Comparison of ENCODE assay signal across 14 cellular contexts in the genomic region with DNA sequence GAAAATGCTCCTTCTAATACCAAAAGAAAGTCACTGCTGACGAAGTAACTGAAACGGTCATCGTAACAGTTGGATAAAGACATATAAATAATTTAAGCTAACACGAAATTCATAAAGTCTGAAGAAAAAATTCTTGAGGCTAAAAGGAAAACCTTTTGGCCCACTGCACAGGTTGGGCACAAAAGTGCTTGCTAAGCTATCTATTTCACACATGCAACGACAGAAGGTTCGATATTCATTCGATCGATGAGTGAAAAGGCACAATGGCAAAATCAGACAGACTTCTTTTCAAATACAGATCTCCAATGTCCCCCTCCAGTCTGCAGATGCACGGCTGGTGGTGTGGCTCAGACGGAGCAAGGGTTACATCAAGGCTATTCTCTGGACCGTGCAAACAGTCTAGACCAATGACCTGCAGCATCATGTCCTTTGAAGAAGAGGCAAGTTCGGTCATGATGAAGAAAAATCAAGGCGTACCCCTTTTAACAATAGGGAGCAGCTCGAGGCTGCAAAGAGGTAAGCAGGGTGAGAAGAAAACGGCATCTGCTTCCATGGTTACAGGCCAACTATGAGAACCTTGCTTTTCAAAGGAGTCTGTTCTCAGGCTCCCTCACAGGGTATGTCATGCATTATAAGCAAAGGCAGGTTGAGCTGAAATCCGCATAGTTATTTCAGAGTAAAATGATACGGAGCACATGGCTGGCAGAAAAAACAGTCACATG.
DNase-seq lines count a peak whose midpoint lies in the region; TF ChIP-seq lines count a peak whose summit lies in the region.
"Had no signal": no experiment of that assay in that cellular context is flagged by ENCODE, and none has a peak within 500 bp of the region (broad histone marks: within the 10 kb centered on the region; RNA-seq: fewer than 3 reads in every experiment).

No MANE protein-coding gene starts in this region.

- in situ Hi-C loops in brain microvascular endothelial cell (cut with HindIII; ENCODE audit: low pct_ligation_motif_present, low sequenced_read_pairs) = no loop called here

- no peaks in the 10 kb centered on the region for H3K4me1 ChIP-seq in HUES48 (ENCODE audit: control insufficient read depth, insufficient read depth, low read length)

- H3K4me3 ChIP-seq in HUES48 (ENCODE audit: low read depth, low read length) (no peak overlapping the region), brain microvascular endothelial cell (ENCODE audit: low read depth, low read length) (peak overlapping the region; percentile 22), skeletal muscle cell (ENCODE audit: low read depth, low read length) (peak overlapping the region; percentile 14)

- H3K27ac ChIP-seq in HUES48 (ENCODE audit: low read depth, low read length) = peak overlapping the region; percentile 12
- H3K27ac ChIP-seq in brain microvascular endothelial cell = no peak overlapping the region
- peak overlapping the region; percentile 79 for H3K27ac ChIP-seq in layer of hippocampus (ENCODE audit: low read depth, low read length)

- no peaks in the 10 kb centered on the region for H3K9me3 ChIP-seq in HUES48 (ENCODE audit: control insufficient read depth, insufficient read depth, low read length)

- H3K36me3 ChIP-seq in HUES48 (ENCODE audit: control insufficient read depth, insufficient read depth, low read length) (no peaks in the 10 kb centered on the region), brain microvascular endothelial cell (replicated peaks) (no peaks in the 10 kb centered on the region)

- TF ChIP-seq CTCF in brain microvascular endothelial cell (IDR thresholded peaks at IDR 0.05; ENCODE audit: low read depth, low read length, missing control alignments) = no peak
- TF ChIP-seq CTCF in GM10266 (IDR thresholded peaks at IDR 0.05; ENCODE audit: control insufficient read depth, insufficient read depth, low read depth, missing control alignments) = no peak

- H3K27me3 ChIP-seq in HUES48 (ENCODE audit: control insufficient read depth, insufficient read depth, low read length) (no peaks in the 10 kb centered on the region), brain microvascular endothelial cell (replicated peaks) (no peaks in the 10 kb centered on the region), layer of hippocampus (ENCODE audit: control insufficient read depth, insufficient read depth, low read length) (no peaks in the 10 kb centered on the region)

- DNase-seq in brain microvascular endothelial cell (peak; percentile 19), skeletal muscle cell (ENCODE audit: low read depth) (no peak), GM10266 (ENCODE audit: extremely low spot score) (no peak), kidney tubule cell (ENCODE audit: low spot score) (no peak), NCI-H1092 (lab: John Stamatoyannopoulos, UW) (no peak), NCI-H1417 (lab: John Stamatoyannopoulos, UW) (no peak)
- DNase-seq: activated B cell treated with CpG ODN at 0.5 μM for 24 hours; activated naive CD8-positive, alpha-beta T cell treated with anti-CD3 and anti-CD28 coated beads, Interleukin-2, amount 10 ng/mL, durations not matched to agents 7 days and 5 days; DMS79 treated with DMSO at 0.1 percent for 48 hours; foreskin melanocyte; NCI-H226; PC-3 had no signal

- no peak overlapping the region for H3K9ac ChIP-seq in HUES48 (ENCODE audit: low read depth, low read length)
